ENCODE assay signal across 10 cellular contexts in genomic region chr4:97987019-97987648, GRCh38.
DNase-seq lines count a peak whose midpoint lies in the region; ATAC-seq and TF ChIP-seq lines count a peak whose summit lies in the region.
"Had no signal": no experiment of that assay in that cellular context is flagged by ENCODE, and none has a peak within 500 bp of the region (broad histone marks: within the 10 kb centered on the region; RNA-seq: fewer than 3 reads in every experiment).

No MANE protein-coding gene starts in this region.

- H3K9me3 ChIP-seq in cardiac muscle cell (ENCODE audit: low read depth): no peaks in the 10 kb centered on the region
- H3K9me3 ChIP-seq in right cardiac atrium (ENCODE audit: control insufficient read depth, low read length): no peaks in the 10 kb centered on the region
- H3K9me3 ChIP-seq in PC-3 (ENCODE audit: low read length): no peaks in the 10 kb centered on the region
- no peaks in the 10 kb centered on the region for H3K9me3 ChIP-seq in upper lobe of right lung
- H3K9me3 ChIP-seq: SJSA1 had no signal

- H3K9ac ChIP-seq in PC-3 (ENCODE audit: low read length): no peak overlapping the region

- no peaks in the 10 kb centered on the region for H3K4me1 Mint-ChIP-seq in stimulated activated naive CD8-positive, alpha-beta T cell treated with anti-CD3 and anti-CD28 coated beads, Interleukin-15, amount 100 ng/mL, for 72 hours

- H3K27ac ChIP-seq in cardiac muscle cell (no peak overlapping the region), right cardiac atrium (ENCODE audit: low read length) (no peak overlapping the region), PC-3 (ENCODE audit: low read length) (no peak overlapping the region), upper lobe of right lung (no peak overlapping the region)
- H3K27ac ChIP-seq: SJSA1 had no signal

- H3F3A ChIP-seq in PC-3 (ENCODE audit: low read length, unreplicated experiment): no peaks in the 10 kb centered on the region

- no peak for ATAC-seq in right cardiac atrium
- no peak for ATAC-seq in PC-3
- ATAC-seq in upper lobe of right lung: no peak
- no peak for ATAC-seq in stimulated activated naive CD8-positive, alpha-beta T cell treated with anti-CD3 and anti-CD28 coated beads, Interleukin-15, amount 100 ng/mL, for 72 hours
- ATAC-seq in HG03521 (IDR thresholded peaks at IDR 0.05; ENCODE audit: unreplicated experiment): no peak
- ATAC-seq in HG03159 (IDR thresholded peaks at IDR 0.05; ENCODE audit: unreplicated experiment): no peak

- no peaks in the 10 kb centered on the region for H3K27me3 Mint-ChIP-seq in stimulated activated naive CD8-positive, alpha-beta T cell treated with anti-CD3 and anti-CD28 coated beads, Interleukin-15, amount 100 ng/mL, for 72 hours

- no peak overlapping the region for H2AFZ ChIP-seq in PC-3 (ENCODE audit: low read length)

- TF ChIP-seq CTCF in cardiac muscle cell (IDR thresholded peaks at IDR 0.05; ENCODE audit: low read depth, low read length): peak; percentile 36
- TF ChIP-seq CTCF in PC-3 (conservative IDR thresholded peaks at IDR 0.05; ENCODE audit: low read depth, low read length): peak; percentile 70
- TF ChIP-seq CTCF in fibroblast of pulmonary artery (IDR thresholded peaks at IDR 0.05; ENCODE audit: low read length, missing control alignments): peak; percentile 59
- peak; percentile 30 for TF ChIP-seq CTCF in upper lobe of right lung (IDR thresholded peaks at IDR 0.05)

- H3K9me2 ChIP-seq in PC-3 (replicated peaks; ENCODE audit: low read length): no peaks in the 10 kb centered on the region

- no peak overlapping the region for H3K27ac Mint-ChIP-seq in stimulated activated naive CD8-positive, alpha-beta T cell treated with anti-CD3 and anti-CD28 coated beads, Interleukin-15, amount 100 ng/mL, for 72 hours

- DNase-seq in cardiac muscle cell (ENCODE audit: low read depth in 1 of 2, low spot score in 1 of 2): peak; percentile 48 to 54
- DNase-seq in right cardiac atrium: no peak
- DNase-seq in PC-3: peak; percentile 56
- peak; percentile 65 for DNase-seq in fibroblast of pulmonary artery (ENCODE audit: low read depth)
- no peak for DNase-seq in upper lobe of right lung
- no peak for DNase-seq in stimulated activated naive CD8-positive, alpha-beta T cell treated with anti-CD3 and anti-CD28 coated beads, Interleukin-15, amount 100 ng/mL, for 72 hours

- BruUV-seq in PC-3 (replicated peaks; lab: Mats Ljungman, UMichigan): no TSS peak

- no peaks in the 10 kb centered on the region for H4K20me1 ChIP-seq in PC-3 (ENCODE audit: low read length)

- H3K9me3 Mint-ChIP-seq in stimulated activated naive CD8-positive, alpha-beta T cell treated with anti-CD3 and anti-CD28 coated beads, Interleukin-15, amount 100 ng/mL, for 72 hours: peaks cover 4 to 5% of the 10 kb centered on the region in 2 donors

- CTCF ChIA-PET in PC-3 (lab: Charles Lee): interaction anchor here (0.5 to 1.2 kb wide), 8 partner anchors 210 to 1473 kb away, joined by 3 to 8 read pairs (median 4); no protein-coding TSS in a partner anchor

- H3K4me3 ChIP-seq in cardiac muscle cell (no peak overlapping the region), right cardiac atrium (ENCODE audit: low read length) (no peak overlapping the region), PC-3 (ENCODE audit: low read length) (no peak overlapping the region), fibroblast of pulmonary artery (replicated peaks; ENCODE audit: low read depth, low read length) (no peak overlapping the region), upper lobe of right lung (no peak overlapping the region)
- H3K4me3 ChIP-seq: lung, SJSA1 had no signal

- POLR2A ChIA-PET in PC-3 (lab: Charles Lee; ENCODE audit: unreplicated experiment): no interaction called here

- WGBS in right cardiac atrium: 38% methylated on average over 2 of the region's 2 CpGs

- no peak overlapping the region for H3K4me2 ChIP-seq in PC-3 (ENCODE audit: low read length)

- H3K36me3 ChIP-seq in cardiac muscle cell: no peaks in the 10 kb centered on the region
- H3K36me3 ChIP-seq in PC-3 (ENCODE audit: low read depth, low read length): no peaks in the 10 kb centered on the region
- H3K36me3 ChIP-seq in upper lobe of right lung: no peaks in the 10 kb centered on the region
- H3K36me3 ChIP-seq: SJSA1 had no signal

- no peak overlapping the region for H3K4me3 Mint-ChIP-seq in stimulated activated naive CD8-positive, alpha-beta T cell treated with anti-CD3 and anti-CD28 coated beads, Interleukin-15, amount 100 ng/mL, for 72 hours

- no peaks in the 10 kb centered on the region for H3K27me3 ChIP-seq in cardiac muscle cell
- H3K27me3 ChIP-seq in right cardiac atrium (ENCODE audit: control insufficient read depth, insufficient read depth): no peaks in the 10 kb centered on the region
- H3K27me3 ChIP-seq in PC-3 (ENCODE audit: low read length): no peaks in the 10 kb centered on the region
- H3K27me3 ChIP-seq in upper lobe of right lung: no peaks in the 10 kb centered on the region
- H3K27me3 ChIP-seq: SJSA1 had no signal

- intact Hi-C loops in right cardiac atrium (cut with DNase I): no loop called here
- intact Hi-C loops in PC-3 (cut with micrococcal nuclease): loop anchor here (10.0 kb wide), 1 partner anchor 72 kb away; no protein-coding TSS in a partner anchor
- intact Hi-C loops in upper lobe of right lung (cut with DNase I): no loop called here

- H3K79me2 ChIP-seq in PC-3 (ENCODE audit: low read length): no peaks in the 10 kb centered on the region

- H3K4me1 ChIP-seq in cardiac muscle cell (ENCODE audit: low read depth) (no peaks in the 10 kb centered on the region), right cardiac atrium (ENCODE audit: control insufficient read depth, insufficient read depth, low read length) (no peaks in the 10 kb centered on the region), PC-3 (ENCODE audit: insufficient read depth, low read length) (no peaks in the 10 kb centered on the region), upper lobe of right lung (no peaks in the 10 kb centered on the region)
- H3K4me1 ChIP-seq: SJSA1 had no signal

Comparison
In these comparisons a context has a peak if more than half of its experiments do, and no peak if none do; other contexts are left out.
1. DNase-seq: peak in cardiac muscle cell (2 of 2), PC-3 (single experiment) and fibroblast of pulmonary artery (single experiment); none in right cardiac atrium (0 of 3), upper lobe of right lung (single experiment) and stimulated activated naive CD8-positive, alpha-beta T cell treated with anti-CD3 and anti-CD28 coated beads, Interleukin-15, amount 100 ng/mL, for 72 hours (0 of 2).
2. Peak in every context shown above with its lines, with median percentiles within 50 percentile points of each other: CTCF ChIP-seq.